In the genomic region with DNA sequence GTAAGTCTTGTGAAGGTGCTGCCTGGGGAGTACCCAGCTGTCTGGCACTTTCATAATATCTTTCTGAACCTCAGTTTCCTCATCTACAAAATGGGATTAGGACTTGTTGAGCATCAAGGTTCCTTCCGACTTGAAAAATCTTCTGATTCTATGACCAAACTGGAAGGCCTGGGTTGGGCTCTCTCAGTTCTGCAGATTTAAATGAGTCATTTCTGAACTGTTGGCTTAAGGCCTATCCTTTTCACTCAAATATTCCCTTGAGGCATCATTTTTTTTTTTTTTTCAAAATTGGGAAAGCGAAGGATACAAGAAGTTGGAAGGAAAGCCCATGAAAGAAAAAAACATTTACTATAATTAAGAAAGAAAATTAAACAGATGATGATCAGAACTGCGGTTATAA, we compare ENCODE assay signal across 17 cellular contexts. TPM values are rescaled to one million over a fixed set of nuclear protein-coding genes. Genes with fewer than 3 reads are reported as not detected.
DNase-seq lines count a peak whose midpoint lies in the region; ATAC-seq, FAIRE-seq and TF ChIP-seq lines count a peak whose summit lies in the region.
"Had no signal": no experiment of that assay in that cellular context is flagged by ENCODE, and none has a peak within 500 bp of the region (broad histone marks: within the 10 kb centered on the region; RNA-seq: fewer than 3 reads in every experiment).

No MANE protein-coding gene starts in this region.

- intact Hi-C loops in esophagus muscularis mucosa (cut with DNase I) = no loop called here
- intact Hi-C loops in activated CD4-positive, alpha-beta memory T cell treated with anti-CD3 and anti-CD28 coated beads for 36 hours (cut with micrococcal nuclease) = loop anchor here (5.0 to 10.0 kb wide), 2 partner anchors 224 to 722 kb away; no protein-coding TSS in a partner anchor

- no peak overlapping the region for H3K27ac ChIP-seq in RWPE2 (ENCODE audit: poor library complexity, severe bottlenecking)
- H3K27ac ChIP-seq in esophagus muscularis mucosa (replicated peaks in 1 of 4) = no peak overlapping the region
- no peak overlapping the region for H3K27ac ChIP-seq in keratinocyte (ENCODE audit: control insufficient read depth, insufficient read depth, low read length)
- H3K27ac ChIP-seq: prostate gland, thyroid gland had no signal

- TF ChIP-seq CTCF in RWPE2 (IDR thresholded peaks at IDR 0.05; ENCODE audit: poor library complexity, severe bottlenecking) = no peak
- no peak for TF ChIP-seq CTCF in esophagus muscularis mucosa (IDR thresholded peaks at IDR 0.05)
- no peak for TF ChIP-seq CTCF in keratinocyte (optimal IDR thresholded peaks at IDR 0.05 in 1 of 3, IDR thresholded peaks at IDR 0.05 in 1 of 3, conservative IDR thresholded peaks at IDR 0.05 in 1 of 3; ENCODE audit: extremely low read depth in 1 of 3, insufficient read depth in 2 of 3, low read length in 3 of 3)

- peaks cover 3% of the 10 kb centered on the region for H3K4me1 ChIP-seq in RWPE2 (ENCODE audit: insufficient read depth, poor library complexity, severe bottlenecking)
- peaks cover 0 to 25% (median 11%) of the 10 kb centered on the region in 4 donors for H3K4me1 ChIP-seq in esophagus muscularis mucosa
- H3K4me1 ChIP-seq in keratinocyte (ENCODE audit: control insufficient read depth, extremely low read depth, insufficient read depth, low read length) = peaks cover 24% of the 10 kb centered on the region
- H3K4me1 ChIP-seq: prostate gland had no signal

- no peaks in the 10 kb centered on the region for H3K27me3 ChIP-seq in RWPE2 (ENCODE audit: insufficient read depth, poor library complexity, severe bottlenecking)
- no peaks in the 10 kb centered on the region for H3K27me3 ChIP-seq in esophagus muscularis mucosa
- no peaks in the 10 kb centered on the region for H3K27me3 ChIP-seq in keratinocyte (ENCODE audit: control insufficient read depth, extremely low read depth, insufficient read depth, low read length)
- H3K27me3 ChIP-seq: thyroid gland had no signal

- POLR2A ChIA-PET in activated CD4-positive, alpha-beta memory T cell treated with anti-CD3 and anti-CD28 coated beads for 36 hours (lab: Charles Lee) = no interaction called here

- no peak overlapping the region for H3K9ac ChIP-seq in keratinocyte (ENCODE audit: control insufficient read depth, extremely low read depth, insufficient read depth, low read length)

- H3K9me1 ChIP-seq in keratinocyte (ENCODE audit: control insufficient read depth, extremely low read depth, insufficient read depth, low read length) = no peaks in the 10 kb centered on the region

- H3K9me3 Mint-ChIP-seq in activated CD4-positive, alpha-beta memory T cell treated with anti-CD3 and anti-CD28 coated beads for 36 hours = no peaks in the 10 kb centered on the region
- H3K9me3 Mint-ChIP-seq: T-helper 1 cell treated with Interleukin-12 subunit alpha and Interleukin-12 subunit beta and Interleukin-4 antibody, amounts not matched to agents 30 μg/mL and 1 μg/mL, for 36 hours had no signal

- no peak overlapping the region for H3K27ac Mint-ChIP-seq in activated CD4-positive, alpha-beta memory T cell treated with anti-CD3 and anti-CD28 coated beads for 36 hours
- H3K27ac Mint-ChIP-seq: activated CD4-positive, alpha-beta T cell treated with anti-CD3 and anti-CD28 coated beads, Interleukin-2, amount 10 ng/mL, durations not matched to agents 7 days and 5 days; T-helper 1 cell treated with Interleukin-12 subunit alpha and Interleukin-12 subunit beta and Interleukin-4 antibody, amounts not matched to agents 30 μg/mL and 1 μg/mL, for 36 hours had no signal

- peak overlapping the region; percentile 22 for H3K4me2 ChIP-seq in keratinocyte (ENCODE audit: control insufficient read depth, extremely low read depth, insufficient read depth, low read depth, low read length)

- TF ChIP-seq POLR2A in esophagus muscularis mucosa (IDR thresholded peaks at IDR 0.05; ENCODE audit: low read depth) = no peak

- CTCF ChIA-PET in activated CD4-positive, alpha-beta memory T cell treated with anti-CD3 and anti-CD28 coated beads for 36 hours (lab: Charles Lee) = interaction anchor here (1.5 to 1.6 kb wide), 4 partner anchors 40 to 391 kb away, joined by 3 to 13 read pairs (median 7); partner anchors contain the start of gene CYP1B1

- H3K4me3 Mint-ChIP-seq in activated CD4-positive, alpha-beta memory T cell treated with anti-CD3 and anti-CD28 coated beads for 36 hours = no peak overlapping the region
- H3K4me3 Mint-ChIP-seq: activated CD4-positive, alpha-beta T cell treated with anti-CD3 and anti-CD28 coated beads, Interleukin-2, amount 10 ng/mL, durations not matched to agents 7 days and 5 days; T-helper 1 cell treated with Interleukin-12 subunit alpha and Interleukin-12 subunit beta and Interleukin-4 antibody, amounts not matched to agents 30 μg/mL and 1 μg/mL, for 36 hours had no signal

- DNase-seq in CD1c-positive myeloid dendritic cell (ENCODE audit: extremely low spot score) (peak; percentile 67), RWPE2 (ENCODE audit: low spot score) (no peak), esophagus muscularis mucosa (ENCODE audit: extremely low spot score) (peak; percentile 34), keratinocyte (ENCODE audit: low read depth, low spot score) (no peak), KG1 (lab: John Stamatoyannopoulos, UW) (no peak), NOMO-1 treated with dmso at 0.1 percent for 144 hours (lab: John Stamatoyannopoulos, UW; ENCODE audit: unreplicated experiment) (no peak)
- no peak for DNase-seq in activated CD4-positive, alpha-beta memory T cell treated with anti-CD3 and anti-CD28 coated beads for 36 hours
- DNase-seq: activated CD4-positive, alpha-beta T cell treated with anti-CD3 and anti-CD28 coated beads, Interleukin-2, amount 10 ng/mL, durations not matched to agents 7 days and 5 days; AML-193; DMS53; effector CD4-positive, alpha-beta T cell; NCI-H1105 treated with DMSO at 0.1 percent for 48 hours; OCI-M1; thyroid gland had no signal

- H3K4me1 Mint-ChIP-seq in activated CD4-positive, alpha-beta memory T cell treated with anti-CD3 and anti-CD28 coated beads for 36 hours (ENCODE audit: low read depth) = no peaks in the 10 kb centered on the region

- H3K36me3 ChIP-seq in RWPE2 (ENCODE audit: low read depth) (no peaks in the 10 kb centered on the region), esophagus muscularis mucosa (no peaks in the 10 kb centered on the region), keratinocyte (ENCODE audit: control insufficient read depth in 2 of 2, extremely low read depth in 1 of 2, insufficient read depth in 2 of 2, low read length in 2 of 2) (no peaks in the 10 kb centered on the region)
- H3K36me3 ChIP-seq: prostate gland, thyroid gland had no signal

- H3K9me3 ChIP-seq in RWPE2 (ENCODE audit: severe bottlenecking) (no peaks in the 10 kb centered on the region), esophagus muscularis mucosa (no peaks in the 10 kb centered on the region), keratinocyte (ENCODE audit: control insufficient read depth, low read depth, low read length) (no peaks in the 10 kb centered on the region)
- H3K9me3 ChIP-seq: prostate gland, thyroid gland had no signal

- no peak for TF ChIP-seq EP300 in esophagus muscularis mucosa (IDR thresholded peaks at IDR 0.05)

- no peaks in the 10 kb centered on the region for H4K20me1 ChIP-seq in keratinocyte (ENCODE audit: control insufficient read depth, extremely low read depth, insufficient read depth, low read length)

- peak overlapping the region; percentile 38 for H2AFZ ChIP-seq in keratinocyte (ENCODE audit: control insufficient read depth, low read length)

- 79% methylated on average over 3 of the region's 3 CpGs for WGBS in esophagus muscularis mucosa

- no peak overlapping the region for H3K4me3 ChIP-seq in RWPE2 (ENCODE audit: severe bottlenecking)
- no peak overlapping the region for H3K4me3 ChIP-seq in esophagus muscularis mucosa
- H3K4me3 ChIP-seq in keratinocyte (ENCODE audit: control insufficient read depth in 2 of 3, extremely low read depth in 1 of 3, insufficient read depth in 2 of 3, low read depth in 1 of 3, low read length in 3 of 3) = no peak overlapping the region
- H3K4me3 ChIP-seq: prostate gland, thyroid gland had no signal

- H3K27me3 Mint-ChIP-seq in activated CD4-positive, alpha-beta memory T cell treated with anti-CD3 and anti-CD28 coated beads for 36 hours = peaks cover 19% of the 10 kb centered on the region

- dilution Hi-C loops in keratinocyte (cut with MboI; ENCODE audit: extremely low pct_ligation_motif_present, low sequenced_read_pairs) = no loop called here

- FAIRE-seq in keratinocyte (lab: Jason Lieb, UNC) = peak; percentile 82

- ATAC-seq in RWPE2 (ENCODE audit: low read depth) = peak; percentile 80
- no peak for ATAC-seq in GM18909 (IDR thresholded peaks at IDR 0.05; ENCODE audit: poor library complexity, unreplicated experiment)

- no peaks in the 10 kb centered on the region for H3K79me2 ChIP-seq in keratinocyte (ENCODE audit: control insufficient read depth, insufficient read depth, low read length)

- no peaks in the 10 kb centered on the region for H3K36me3 Mint-ChIP-seq in activated CD4-positive, alpha-beta memory T cell treated with anti-CD3 and anti-CD28 coated beads for 36 hours

RNA-seq across cellular contexts. Expression of gene CYP1B1, which starts 40.8 kb away (rescaled TPM):
- total RNA-seq in esophagus muscularis mucosa = 10 to 100 TPM; 20.8 to 60.3 (median 37.6) TPM
- polyA plus RNA-seq in keratinocyte = 0.65 to 2.2 TPM (median 1.6 TPM) in 3 replicates
- polyA plus RNA-seq in keratinocyte (2011; ENCODE audit: low read depth) = 1.2 TPM
- 0.88 and 1.4 TPM in 2 replicates for polyA plus RNA-seq in keratinocyte (2011; cell fraction: cytosol; rRNA removed)
- polyA plus RNA-seq in keratinocyte (2011; cell fraction: nucleus; rRNA removed) = 5.2 and 6.2 TPM in 2 replicates
- polyA plus RNA-seq in keratinocyte (2012; ENCODE audit: low replicate concordance) = 0.85 and 2.3 TPM in 2 replicates
- polyA minus RNA-seq in keratinocyte = 3.5 to 6.0 TPM (median 5.8 TPM) in 3 replicates
- 2.5 TPM for polyA minus RNA-seq in keratinocyte (2011; cell fraction: cytosol; rRNA and poly(A)+ RNA removed)
- 11.6 TPM in 2 replicates for polyA minus RNA-seq in keratinocyte (2011; cell fraction: nucleus; rRNA and poly(A)+ RNA removed)
- total RNA-seq in activated CD4-positive, alpha-beta memory T cell treated with anti-CD3 and anti-CD28 coated beads for 36 hours = 1 to 10 TPM; 3.3 to 4.3 TPM

Comparison
In these comparisons a context has a peak if more than half of its experiments do, and no peak if none do; other contexts are left out.
1. DNase-seq: peak in CD1c-positive myeloid dendritic cell (single experiment) and esophagus muscularis mucosa (single experiment); none in RWPE2 (single experiment), keratinocyte (single experiment), KG1 (single experiment), NOMO-1 treated with dmso at 0.1 percent for 144 hours (single experiment) and activated CD4-positive, alpha-beta memory T cell treated with anti-CD3 and anti-CD28 coated beads for 36 hours (single experiment).
2. RNA of gene CYP1B1, which starts 40.8 kb away (total RNA-seq): 20.8 to 60.3 TPM in esophagus muscularis mucosa; 3.3 to 4.3 TPM in activated CD4-positive, alpha-beta memory T cell treated with anti-CD3 and anti-CD28 coated beads for 36 hours; every median in the first group is over 4 times any median in the second.